In the genomic region with DNA sequence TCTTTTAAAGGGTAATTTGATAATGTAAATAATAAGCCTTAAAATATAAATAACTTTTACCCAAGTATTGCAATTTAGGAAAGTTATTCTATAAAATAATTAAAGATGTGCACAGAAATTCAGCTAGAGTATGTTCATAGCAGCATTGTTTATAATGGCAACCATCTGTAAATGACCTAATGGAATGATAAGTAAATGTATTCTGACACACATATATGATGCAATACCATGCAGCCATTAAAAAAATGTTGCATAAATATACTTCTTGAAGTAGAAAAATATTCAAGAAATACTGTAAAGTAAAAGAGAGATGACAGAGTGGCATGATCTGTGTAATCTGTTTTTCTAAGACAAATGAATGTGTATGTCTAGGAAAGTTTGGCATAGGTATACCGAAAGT, we compare ENCODE assay signal across 19 cellular contexts.
DNase-seq lines count a peak whose midpoint lies in the region; ATAC-seq and TF ChIP-seq lines count a peak whose summit lies in the region.
"Had no signal": no experiment of that assay in that cellular context is flagged by ENCODE, and none has a peak within 500 bp of the region (broad histone marks: within the 10 kb centered on the region; RNA-seq: fewer than 3 reads in every experiment).

No MANE protein-coding gene starts in this region.

- TF ChIP-seq CTCF in IMR-90 (conservative IDR thresholded peaks at IDR 0.05; ENCODE audit: low read depth, low read length): no peak
- TF ChIP-seq CTCF in GM13977 (IDR thresholded peaks at IDR 0.05; ENCODE audit: extremely low read depth, insufficient read depth, missing control alignments): no peak
- no peak for TF ChIP-seq CTCF in vagina (IDR thresholded peaks at IDR 0.05)

- no peaks in the 10 kb centered on the region for H3K4me1 Mint-ChIP-seq in activated CD4-positive, alpha-beta T cell treated with anti-CD3 and anti-CD28 coated beads, Interleukin-2, amount 10 ng/mL, durations not matched to agents 24 days and 14 days

- H2AK5ac ChIP-seq in IMR-90 (ENCODE audit: low read depth, low read length): no peak overlapping the region

- in situ Hi-C loops in IMR-90 (cut with MboI; ENCODE audit: low sequenced_read_pairs) (no loop called here), GM13977 (cut with MboI; ENCODE audit: low pct_unique_long_range_greater_than_20kb, low sequenced_read_pairs, unreplicated experiment) (no loop called here)

- H3K23ac ChIP-seq in IMR-90 (ENCODE audit: low read depth, low read length): no peak overlapping the region

- H3K27me3 ChIP-seq in IMR-90 (ENCODE audit: control insufficient read depth, insufficient read depth, low read length) (no peaks in the 10 kb centered on the region), vagina (no peaks in the 10 kb centered on the region)
- H3K27me3 ChIP-seq: MG63, Peyer's patch had no signal

- H3K18ac ChIP-seq in IMR-90 (ENCODE audit: low read depth, low read length): no peak overlapping the region

- no peak for TF ChIP-seq RAD21 in IMR-90 (IDR thresholded peaks at IDR 0.05; ENCODE audit: low read length)

- H2AK9ac ChIP-seq in IMR-90 (replicated peaks; ENCODE audit: low read depth, low read length, poor library complexity): no peak overlapping the region

- no CpG with 5 or more reads among the region's 1 CpG for WGBS in IMR-90 (ENCODE audit: extremely low coverage in 2 of 2, insufficient read length in 1 of 2), 2 experiments

- no peak overlapping the region for H3K4me3 Mint-ChIP-seq in activated CD4-positive, alpha-beta T cell treated with anti-CD3 and anti-CD28 coated beads, Interleukin-2, amount 10 ng/mL, durations not matched to agents 24 days and 14 days
- H3K4me3 Mint-ChIP-seq: CD8-positive, alpha-beta T cell had no signal

- no peak overlapping the region for H3K56ac ChIP-seq in IMR-90 (ENCODE audit: extremely low read depth, insufficient read depth, low read length)

- no peak overlapping the region for H3K9ac ChIP-seq in IMR-90 (ENCODE audit: low read depth, low read length)
- H3K9ac ChIP-seq: KMS-11 had no signal

- H2BK20ac ChIP-seq in IMR-90 (ENCODE audit: low read depth, low read length): no peak overlapping the region

- BruUV-seq in IMR-90 (replicated peaks; lab: Mats Ljungman, UMichigan): no TSS peak

- dilution Hi-C loops in IMR-90 (cut with HindIII; ENCODE audit: low sequenced_read_pairs, unreplicated experiment): no loop called here

- intact Hi-C loops in IMR-90 (cut with micrococcal nuclease): no loop called here
- intact Hi-C loops in activated CD4-positive, alpha-beta T cell treated with anti-CD3 and anti-CD28 coated beads, Interleukin-2, amount 10 ng/mL, durations not matched to agents 24 days and 14 days (cut with micrococcal nuclease): no loop called here
- intact Hi-C loops in vagina (cut with DNase I): no loop called here

- H4K20me1 ChIP-seq in IMR-90 (ENCODE audit: insufficient read depth, low read length): no peaks in the 10 kb centered on the region

- DNase-seq in EH (ENCODE audit: low read depth) (peak; percentile 65), IMR-90 (peak; percentile 85), dedifferentiated amniotic fluid mesenchymal stem cell (ENCODE audit: extremely low spot score) (peak; percentile 56), fibroblast of the conjunctiva (ENCODE audit: low read depth) (peak; percentile 51), GM13977 (ENCODE audit: low spot score) (no peak), vagina (ENCODE audit: extremely low spot score in 2 of 2) (no peak)
- no peak for DNase-seq in activated CD4-positive, alpha-beta T cell treated with anti-CD3 and anti-CD28 coated beads, Interleukin-2, amount 10 ng/mL, durations not matched to agents 24 days and 14 days
- DNase-seq: ACHN; CD8-positive, alpha-beta T cell; DND-41; MG63; NCI-H1092 treated with DMSO at 0.1 percent for 48 hours; NCI-H1694 treated with DMSO at 0.1 percent for 48 hours; NCI-H446 treated with DMSO at 0.1 percent for 48 hours; NCI-H82; Peyer's patch; SHP77 had no signal

- H3K4me2 ChIP-seq in IMR-90 (ENCODE audit: low read depth, low read length): no peak overlapping the region
- H3K4me2 ChIP-seq: KMS-11 had no signal

- no peaks in the 10 kb centered on the region for H3K9me3 Mint-ChIP-seq in activated CD4-positive, alpha-beta T cell treated with anti-CD3 and anti-CD28 coated beads, Interleukin-2, amount 10 ng/mL, durations not matched to agents 24 days and 14 days
- H3K9me3 Mint-ChIP-seq: CD8-positive, alpha-beta T cell had no signal

- H4K5ac ChIP-seq in IMR-90 (ENCODE audit: low read depth, low read length): no peak overlapping the region

- no peak overlapping the region for H2BK5ac ChIP-seq in IMR-90 (ENCODE audit: low read depth, low read length, poor library complexity, severe bottlenecking)

- no peak overlapping the region for H2BK15ac ChIP-seq in IMR-90 (ENCODE audit: low read depth, low read length)

- ATAC-seq in IMR-90 (ENCODE audit: low read depth) (peak; percentile 53), HG03432 (IDR thresholded peaks at IDR 0.05; ENCODE audit: unreplicated experiment) (no peak)
- ATAC-seq: CD8-positive, alpha-beta T cell had no signal

- POLR2A ChIA-PET in IMR-90 (lab: Charles Lee; ENCODE audit: unreplicated experiment): no interaction called here

- no peaks in the 10 kb centered on the region for H3K9me1 ChIP-seq in IMR-90 (ENCODE audit: insufficient read depth, low read length)

- CTCF ChIA-PET in IMR-90 (lab: Yijun Ruan, JAX): no interaction called here

- H3K36me3 ChIP-seq in IMR-90 (ENCODE audit: control insufficient read depth, insufficient read depth, low read length): no peaks in the 10 kb centered on the region
- H3K36me3 ChIP-seq in vagina: no peaks in the 10 kb centered on the region
- H3K36me3 ChIP-seq: MG63, Peyer's patch had no signal

- H4K8ac ChIP-seq in IMR-90 (ENCODE audit: low read depth in 2 of 2, low read length in 2 of 2): no peak overlapping the region

- H3K4me1 ChIP-seq in IMR-90 (ENCODE audit: control insufficient read depth, insufficient read depth, low read length) (peaks cover 2% of the 10 kb centered on the region; the same call in 1 of the 2 replicates), vagina (no peaks in the 10 kb centered on the region)
- H3K4me1 ChIP-seq: Peyer's patch had no signal

- no peak overlapping the region for H3K27ac ChIP-seq in IMR-90 (ENCODE audit: insufficient read depth, low read length)
- no peak overlapping the region for H3K27ac ChIP-seq in vagina
- H3K27ac ChIP-seq: KMS-11, Peyer's patch had no signal

- H3K79me1 ChIP-seq in IMR-90 (ENCODE audit: low read depth in 1 of 2, low read length in 2 of 2): no peaks in the 10 kb centered on the region

- H3K27me3 Mint-ChIP-seq in activated CD4-positive, alpha-beta T cell treated with anti-CD3 and anti-CD28 coated beads, Interleukin-2, amount 10 ng/mL, durations not matched to agents 24 days and 14 days: peaks cover 4% of the 10 kb centered on the region

- H3K9me3 ChIP-seq in IMR-90 (ENCODE audit: control insufficient read depth, insufficient read depth, low read length) (no peaks in the 10 kb centered on the region), vagina (no peaks in the 10 kb centered on the region)
- H3K9me3 ChIP-seq: MG63, Peyer's patch had no signal

- no peak overlapping the region for H2BK120ac ChIP-seq in IMR-90 (ENCODE audit: low read depth, low read length)

- no peak overlapping the region for H3K14ac ChIP-seq in IMR-90 (replicated peaks; ENCODE audit: low read depth, low read length)

- no peak overlapping the region for H2AFZ ChIP-seq in IMR-90 (replicated peaks; ENCODE audit: low read length, poor library complexity)

- H3K36me3 Mint-ChIP-seq in activated CD4-positive, alpha-beta T cell treated with anti-CD3 and anti-CD28 coated beads, Interleukin-2, amount 10 ng/mL, durations not matched to agents 24 days and 14 days (ENCODE audit: low read depth): peaks cover 2% of the 10 kb centered on the region

- H3K4me3 ChIP-seq in IMR-90 (ENCODE audit: insufficient read depth, low read depth, low read length): no peak overlapping the region
- H3K4me3 ChIP-seq in vagina: no peak overlapping the region
- H3K4me3 ChIP-seq: MG63, Peyer's patch had no signal

- no peak overlapping the region for H4K91ac ChIP-seq in IMR-90 (ENCODE audit: insufficient read depth, low read depth, low read length)

- no peak overlapping the region for H3K4ac ChIP-seq in IMR-90 (ENCODE audit: low read depth, low read length)

- no peak overlapping the region for H3K27ac Mint-ChIP-seq in activated CD4-positive, alpha-beta T cell treated with anti-CD3 and anti-CD28 coated beads, Interleukin-2, amount 10 ng/mL, durations not matched to agents 24 days and 14 days
- H3K27ac Mint-ChIP-seq: CD8-positive, alpha-beta T cell had no signal

- no peak for TF ChIP-seq POLR2A in IMR-90 (IDR thresholded peaks at IDR 0.05; ENCODE audit: low read depth, low read length)
- no peak for TF ChIP-seq POLR2A in vagina (IDR thresholded peaks at IDR 0.05)

TF ChIP-seq in IMR-90, 13 proteins besides CTCF, POLR2A, EP300 and RAD21:
- no peak for TF ChIP-seq SMC3 (IDR thresholded peaks at IDR 0.05; ENCODE audit: low read depth, low read length)
- no peak for TF ChIP-seq FOS (IDR thresholded peaks at IDR 0.05; ENCODE audit: low read depth, low read length)
- TF ChIP-seq CHD1 (IDR thresholded peaks at IDR 0.05; ENCODE audit: low read depth, low read length): no peak
- TF ChIP-seq CEBPB (IDR thresholded peaks at IDR 0.05; ENCODE audit: low read depth, low read length): peak; percentile 98

Comparison
In these comparisons a context has a peak if more than half of its experiments do, and no peak if none do; other contexts are left out.
1. DNase-seq: peak in EH (single experiment), IMR-90 (single experiment), dedifferentiated amniotic fluid mesenchymal stem cell (single experiment) and fibroblast of the conjunctiva (single experiment); none in activated CD4-positive, alpha-beta T cell treated with anti-CD3 and anti-CD28 coated beads, Interleukin-2, amount 10 ng/mL, durations not matched to agents 24 days and 14 days (single experiment), GM13977 (single experiment) and vagina (0 of 2).